ENCODE assay signal across 1 cellular context in the genomic region with DNA sequence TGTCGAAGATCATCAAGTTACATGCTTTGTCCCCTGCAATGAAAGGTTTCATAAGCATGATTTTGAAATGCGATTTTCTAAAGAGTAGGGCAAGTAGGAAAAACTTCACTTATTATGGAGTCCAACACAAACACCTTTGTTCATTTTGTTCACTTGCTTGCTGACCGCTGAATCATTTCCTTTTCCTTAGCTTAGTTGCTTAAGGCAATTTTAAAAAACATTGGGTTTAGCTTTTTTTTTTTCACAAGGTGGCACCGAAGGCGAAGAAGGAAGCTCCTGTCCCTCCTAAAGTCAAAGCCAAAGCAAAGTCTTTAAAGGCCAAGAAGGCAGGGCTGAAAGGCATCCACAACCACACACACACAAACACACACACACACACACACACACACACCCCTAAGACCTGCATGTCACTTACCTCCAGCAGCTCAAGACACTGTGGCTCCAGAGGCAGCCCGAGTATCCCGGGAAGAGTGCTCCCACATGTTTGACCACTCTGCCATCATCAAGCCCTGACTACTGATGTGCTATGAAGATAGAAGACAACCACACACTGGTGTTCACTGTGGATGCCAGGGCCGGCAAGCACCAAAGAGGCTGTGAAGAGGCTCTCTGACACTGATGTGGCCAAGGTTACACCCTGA.
TF ChIP-seq lines count a peak whose summit lies in the region.

No MANE protein-coding gene starts in this region.

TF ChIP-seq in IMR-90, 13 proteins besides CTCF, POLR2A, EP300 and RAD21 (continued from another document):
- TF ChIP-seq USF2 (IDR thresholded peaks at IDR 0.05; ENCODE audit: low read depth, low read length) (no peak), MAZ (IDR thresholded peaks at IDR 0.05; ENCODE audit: borderline replicate concordance, low read depth, low read length) (no peak), CHD1 (IDR thresholded peaks at IDR 0.05; ENCODE audit: low read depth, low read length) (no peak), MXI1 (IDR thresholded peaks at IDR 0.05; ENCODE audit: borderline replicate concordance, low read depth, low read length) (no peak), RFX5 (IDR thresholded peaks at IDR 0.05; ENCODE audit: low read depth, low read length) (no peak), MAFK (IDR thresholded peaks at IDR 0.05; ENCODE audit: low read depth, low read length) (no peak), SMC3 (IDR thresholded peaks at IDR 0.05; ENCODE audit: low read depth, low read length) (no peak), BHLHE40 (IDR thresholded peaks at IDR 0.05; ENCODE audit: low read depth, low read length) (no peak)
- TF ChIP-seq, protein P1, sequence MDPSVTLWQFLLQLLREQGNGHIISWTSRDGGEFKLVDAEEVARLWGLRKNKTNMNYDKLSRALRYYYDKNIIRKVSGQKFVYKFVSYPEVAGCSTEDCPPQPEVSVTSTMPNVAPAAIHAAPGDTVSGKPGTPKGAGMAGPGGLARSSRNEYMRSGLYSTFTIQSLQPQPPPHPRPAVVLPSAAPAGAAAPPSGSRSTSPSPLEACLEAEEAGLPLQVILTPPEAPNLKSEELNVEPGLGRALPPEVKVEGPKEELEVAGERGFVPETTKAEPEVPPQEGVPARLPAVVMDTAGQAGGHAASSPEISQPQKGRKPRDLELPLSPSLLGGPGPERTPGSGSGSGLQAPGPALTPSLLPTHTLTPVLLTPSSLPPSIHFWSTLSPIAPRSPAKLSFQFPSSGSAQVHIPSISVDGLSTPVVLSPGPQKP (IDR thresholded peaks at IDR 0.05; ENCODE audit: borderline replicate concordance, low read depth, low read length), result no peak
